27 cellular contexts compared by ENCODE assay signal in genomic region chr16:20941635-20941926, GRCh38.
"Had no signal": no experiment of that assay in that cellular context is flagged by ENCODE, and none has a peak within 500 bp of the region (broad histone marks: within the 10 kb centered on the region; RNA-seq: fewer than 3 reads in every experiment).

No MANE protein-coding gene starts in this region.

- H3K9me3 ChIP-seq: adrenal gland, SJSA1 had no signal

- H3K4me3 Mint-ChIP-seq: activated B cell treated with CpG ODN at 0.5 μM for 24 hours; activated CD4-positive, alpha-beta T cell treated with anti-CD3 and anti-CD28 coated beads, Interleukin-2, amount 10 ng/mL, durations not matched to agents 7 days and 5 days; activated T-cell treated with anti-CD3 and anti-CD28 coated beads, Interleukin-2, amount 50 U/mL, for 72 hours had no signal

- H3K4me3 ChIP-seq: adrenal gland, K562, SJSA1 had no signal

- H3K27ac Mint-ChIP-seq: activated B cell treated with CpG ODN at 0.5 μM for 24 hours; activated T-cell treated with anti-CD3 and anti-CD28 coated beads, Interleukin-2, amount 50 U/mL, for 72 hours had no signal

- H3K4me1 ChIP-seq: adrenal gland, SJSA1 had no signal

- FAIRE-seq: K562, RCC 7860 had no signal

- H3K36me3 Mint-ChIP-seq: activated naive CD4-positive, alpha-beta T cell treated with anti-CD3 and anti-CD28 coated beads, Interleukin-2, amount 50 U/mL, for 72 hours had no signal

- H3K27me3 Mint-ChIP-seq: activated B cell treated with CpG ODN at 0.5 μM for 24 hours; activated CD4-positive, alpha-beta T cell treated with anti-CD3 and anti-CD28 coated beads, Interleukin-2, amount 10 ng/mL, durations not matched to agents 7 days and 5 days had no signal

- DNase-seq: activated B cell treated with CpG ODN at 0.5 μM for 24 hours; activated CD4-positive, alpha-beta T cell treated with anti-CD3 and anti-CD28 coated beads for 1 hour; activated CD4-positive, alpha-beta T cell treated with anti-CD3 and anti-CD28 coated beads, Interleukin-2, amount 10 ng/mL, durations not matched to agents 7 days and 5 days; activated CD8-positive, alpha-beta memory T cell treated with anti-CD3 and anti-CD28 coated beads for 24 hours; activated effector memory CD4-positive, alpha-beta T cell treated with anti-CD3 and anti-CD28 coated beads, Interleukin-2, amount 50 U/mL, for 16 hours; activated naive CD4-positive, alpha-beta T cell treated with Interleukin-2 at 50 U/mL for 16 hours; activated T-cell treated with anti-CD3 and anti-CD28 coated beads, Interleukin-2, amount 50 U/mL, for 72 hours; adrenal gland; anterior cingulate cortex; cerebellar nuclear complex; Karpas-422; MM.1S; NCI-H1105; NCI-H1436; NCI-H1694 treated with DMSO at 0.1 percent for 48 hours; NCI-H2029 treated with DMSO at 0.1 percent for 48 hours; NCI-H345; NCI-H510A; NCI-H526 treated with DMSO at 0.1 percent for 48 hours; NCI-H82; SHP77 had no signal

- ATAC-seq: K562, PC-3, SK-N-SH treated with all-trans-retinoic acid at 6 μM for 48 hours had no signal

- H3K9me3 Mint-ChIP-seq: activated B cell treated with CpG ODN at 0.5 μM for 24 hours; activated CD4-positive, alpha-beta T cell treated with anti-CD3 and anti-CD28 coated beads, Interleukin-2, amount 10 ng/mL, durations not matched to agents 7 days and 5 days; activated naive CD4-positive, alpha-beta T cell treated with anti-CD3 and anti-CD28 coated beads, Interleukin-2, amount 50 U/mL, for 72 hours; activated T-cell treated with anti-CD3 and anti-CD28 coated beads, Interleukin-2, amount 50 U/mL, for 72 hours had no signal

- H3K27me3 ChIP-seq: adrenal gland, SJSA1 had no signal

- H3K27ac ChIP-seq: adrenal gland, SJSA1 had no signal

- H3K36me3 ChIP-seq: adrenal gland, SJSA1 had no signal
